In the genomic region with DNA sequence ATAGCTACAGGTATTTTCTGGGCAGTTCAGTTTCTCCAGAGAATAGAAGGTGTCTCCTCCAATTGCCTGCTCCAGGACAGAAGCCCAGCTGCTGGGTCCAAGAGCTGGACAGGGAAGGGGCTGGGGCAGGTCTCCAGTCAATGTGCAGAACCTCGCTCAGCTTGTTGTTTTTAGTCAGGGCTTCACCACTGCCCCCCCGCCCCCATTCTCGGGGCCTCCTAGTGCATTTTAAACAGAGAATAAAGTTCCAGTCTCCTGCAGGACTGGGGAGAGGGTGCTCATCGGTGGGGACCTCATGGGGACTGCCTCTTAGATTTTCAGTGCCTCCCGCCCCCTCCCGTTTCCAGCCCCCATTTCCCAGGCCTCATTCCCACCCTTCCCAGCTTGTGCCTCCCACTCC, we compare ENCODE assay signal across 29 cellular contexts.
"Had no signal": no experiment of that assay in that cellular context is flagged by ENCODE, and none has a peak within 500 bp of the region (broad histone marks: within the 10 kb centered on the region; RNA-seq: fewer than 3 reads in every experiment).

No MANE protein-coding gene starts in this region.

- H3K4me3 Mint-ChIP-seq: mesothelial cell of epicardium; naive B cell; natural killer cell; nephron progenitor cell; neural progenitor cell; stimulated activated naive B cell treated with anti-CD40 and anti-IgM and Interleukin-4, amounts not matched to agents 10 μg/mL and 1 μg/mL and 100 μg/mL, for 72 hours had no signal

- H3K9me3 ChIP-seq: neutrophil, right atrium auricular region, right lobe of liver, stomach, testis, thyroid gland, upper lobe of right lung had no signal

- H3K4me3 ChIP-seq: lung, neural progenitor cell, right atrium auricular region, right lobe of liver, skin epidermis, stomach, testis, thyroid gland, upper lobe of right lung had no signal

- ATAC-seq: left cardiac atrium; left lobe of liver; natural killer cell; right lobe of liver; stimulated activated naive B cell treated with anti-CD40 and anti-IgM and Interleukin-4, amounts not matched to agents 10 μg/mL and 1 μg/mL and 100 μg/mL, for 72 hours; stimulated activated naive CD8-positive, alpha-beta T cell treated with anti-CD3 and anti-CD28 coated beads, Interleukin-15, Interleukin-2, amounts not matched to agents 100 U/mL and 50 U/mL, for 24 hours; upper lobe of right lung had no signal

- H3K4me1 Mint-ChIP-seq: mesothelial cell of epicardium, natural killer cell had no signal

- DNase-seq: hippocampal formation; kidney glomerular epithelial cell; left cardiac atrium; mesendoderm; naive B cell; natural killer cell; nephron progenitor cell; occipital lobe; stimulated activated CD4-positive, alpha-beta T cell treated with anti-CD3 and anti-CD28 coated beads, Interleukin-12 subunit alpha, Interleukin-12 subunit beta, amount 100 ng/mL, for 4 hours; stimulated activated CD4-positive, alpha-beta T cell treated with anti-CD3 and anti-CD28 coated beads, Interleukin-15, amount 100 ng/mL, for 24 hours; stimulated activated CD4-positive, alpha-beta T cell treated with anti-CD3 and anti-CD28 coated beads, Interleukin-2, amount 100 ng/mL, for 24 hours; stimulated activated CD4-positive, alpha-beta T cell treated with anti-CD3 and anti-CD28 coated beads, Interleukin-4, amount 100 ng/mL, for 1 hour; stimulated activated naive B cell treated with anti-CD40 and anti-IgM and Interleukin-4, amounts not matched to agents 10 μg/mL and 1 μg/mL and 100 μg/mL, for 72 hours; stimulated activated naive CD8-positive, alpha-beta T cell treated with anti-CD3 and anti-CD28 coated beads, Interleukin-15, Interleukin-2, amounts not matched to agents 100 U/mL and 50 U/mL, for 24 hours; stomach; testis; thyroid gland; trophoblast cell; upper lobe of right lung had no signal

- H3K36me3 ChIP-seq: neural progenitor cell, neutrophil, right atrium auricular region, right lobe of liver, stomach, thyroid gland, upper lobe of right lung had no signal

- H3K36me3 Mint-ChIP-seq: mesothelial cell of epicardium; naive B cell; natural killer cell; neural progenitor cell; stimulated activated naive B cell treated with anti-CD40 and anti-IgM and Interleukin-4, amounts not matched to agents 10 μg/mL and 1 μg/mL and 100 μg/mL, for 72 hours had no signal

- H3K27ac ChIP-seq: neural progenitor cell, neutrophil, parathyroid adenoma, right atrium auricular region, right lobe of liver, skin epidermis, stomach, testis, thyroid gland, upper lobe of right lung had no signal

- H3K4me1 ChIP-seq: neural progenitor cell, parathyroid adenoma, right lobe of liver, stomach, testis, thyroid gland, upper lobe of right lung had no signal

- H3K27ac Mint-ChIP-seq: mesothelial cell of epicardium; naive B cell; natural killer cell; nephron progenitor cell; neural progenitor cell; progenitor cell of endocrine pancreas; stimulated activated naive B cell treated with anti-CD40 and anti-IgM and Interleukin-4, amounts not matched to agents 10 μg/mL and 1 μg/mL and 100 μg/mL, for 72 hours had no signal

- H3K9me3 Mint-ChIP-seq: naive B cell; natural killer cell; neural progenitor cell; stimulated activated naive B cell treated with anti-CD40 and anti-IgM and Interleukin-4, amounts not matched to agents 10 μg/mL and 1 μg/mL and 100 μg/mL, for 72 hours had no signal

- H3K27me3 ChIP-seq: neural progenitor cell, neutrophil, right atrium auricular region, right lobe of liver, stomach, testis, thyroid gland, upper lobe of right lung had no signal
